ENCODE assay signal across 8 cellular contexts in genomic region chr3:127022849-127023248, GRCh38.
"Had no signal": no experiment of that assay in that cellular context is flagged by ENCODE, and none has a peak within 500 bp of the region (broad histone marks: within the 10 kb centered on the region; RNA-seq: fewer than 3 reads in every experiment).

No MANE protein-coding gene starts in this region.

- H3K4me1 ChIP-seq: HAP-1 had no signal

- H3K4me3 Mint-ChIP-seq: GM23338, H9, HFFc6 had no signal

- H3K27ac Mint-ChIP-seq: GM23338, HFFc6 had no signal

- H3K9me3 Mint-ChIP-seq: GM23338, H9, HFFc6 had no signal

- DNase-seq: GM23248, GOT3, H7, H9, HCEC 1CT, HFFc6 had no signal

- H3K9me3 ChIP-seq: HAP-1 had no signal

- H3K4me1 Mint-ChIP-seq: GM23338, H9 had no signal

- H3K4me3 ChIP-seq: GM23248, GM23338, HAP-1 had no signal

- H3K27ac ChIP-seq: GM23248 had no signal
